In genomic region chr4:124414641-124415040, GRCh38 we compare ENCODE assay signal across 1 cellular context.
TF ChIP-seq lines count a peak whose summit lies in the region.

No MANE protein-coding gene starts in this region.

TF ChIP-seq in SK-N-SH treated with all-trans-retinoic acid at 6 μM for 48 hours, 23 proteins besides CTCF, POLR2A, EP300 and RAD21 (continued from another document):
- TF ChIP-seq, protein P1, sequence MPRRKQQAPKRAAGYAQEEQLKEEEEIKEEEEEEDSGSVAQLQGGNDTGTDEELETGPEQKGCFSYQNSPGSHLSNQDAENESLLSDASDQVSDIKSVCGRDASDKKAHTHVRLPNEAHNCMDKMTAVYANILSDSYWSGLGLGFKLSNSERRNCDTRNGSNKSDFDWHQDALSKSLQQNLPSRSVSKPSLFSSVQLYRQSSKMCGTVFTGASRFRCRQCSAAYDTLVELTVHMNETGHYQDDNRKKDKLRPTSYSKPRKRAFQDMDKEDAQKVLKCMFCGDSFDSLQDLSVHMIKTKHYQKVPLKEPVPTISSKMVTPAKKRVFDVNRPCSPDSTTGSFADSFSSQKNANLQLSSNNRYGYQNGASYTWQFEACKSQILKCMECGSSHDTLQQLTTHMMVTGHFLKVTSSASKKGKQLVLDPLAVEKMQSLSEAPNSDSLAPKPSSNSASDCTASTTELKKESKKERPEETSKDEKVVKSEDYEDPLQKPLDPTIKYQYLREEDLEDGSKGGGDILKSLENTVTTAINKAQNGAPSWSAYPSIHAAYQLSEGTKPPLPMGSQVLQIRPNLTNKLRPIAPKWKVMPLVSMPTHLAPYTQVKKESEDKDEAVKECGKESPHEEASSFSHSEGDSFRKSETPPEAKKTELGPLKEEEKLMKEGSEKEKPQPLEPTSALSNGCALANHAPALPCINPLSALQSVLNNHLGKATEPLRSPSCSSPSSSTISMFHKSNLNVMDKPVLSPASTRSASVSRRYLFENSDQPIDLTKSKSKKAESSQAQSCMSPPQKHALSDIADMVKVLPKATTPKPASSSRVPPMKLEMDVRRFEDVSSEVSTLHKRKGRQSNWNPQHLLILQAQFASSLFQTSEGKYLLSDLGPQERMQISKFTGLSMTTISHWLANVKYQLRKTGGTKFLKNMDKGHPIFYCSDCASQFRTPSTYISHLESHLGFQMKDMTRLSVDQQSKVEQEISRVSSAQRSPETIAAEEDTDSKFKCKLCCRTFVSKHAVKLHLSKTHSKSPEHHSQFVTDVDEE (CRISPR knock-in tag; IDR thresholded peaks at IDR 0.05) = no peak
- TF ChIP-seq ZNF565 (CRISPR knock-in tag; conservative IDR thresholded peaks at IDR 0.05; ENCODE audit: low read depth) (no peak), ESRRG (CRISPR knock-in tag; IDR thresholded peaks at IDR 0.05) (no peak), ZC3H10 (CRISPR knock-in tag; IDR thresholded peaks at IDR 0.05) (no peak), BACH2 (CRISPR knock-in tag; IDR thresholded peaks at IDR 0.05; ENCODE audit: borderline replicate concordance) (no peak), ZFP30 (CRISPR knock-in tag; IDR thresholded peaks at IDR 0.05) (no peak)
